Comparison of ENCODE assay signal across 1 cellular context in genomic region chr20:2657241-2657640, GRCh38.
A peak's percentile ranks its signal among the peaks of the same experiment; 100 is the strongest.
TF ChIP-seq lines count a peak whose summit lies in the region.

No MANE protein-coding gene starts in this region.

TF ChIP-seq in H1, 55 proteins besides CTCF, POLR2A, EP300 and RAD21:
- TF ChIP-seq POLR2AphosphoS5 (IDR thresholded peaks at IDR 0.05; ENCODE audit: low read depth, low read length): peak; percentile 56
- no peak for TF ChIP-seq SIN3A (conservative IDR thresholded peaks at IDR 0.05 in 1 of 2, IDR thresholded peaks at IDR 0.05 in 1 of 2; ENCODE audit: low read depth in 1 of 2, low read length in 2 of 2)
